In the genomic region with DNA sequence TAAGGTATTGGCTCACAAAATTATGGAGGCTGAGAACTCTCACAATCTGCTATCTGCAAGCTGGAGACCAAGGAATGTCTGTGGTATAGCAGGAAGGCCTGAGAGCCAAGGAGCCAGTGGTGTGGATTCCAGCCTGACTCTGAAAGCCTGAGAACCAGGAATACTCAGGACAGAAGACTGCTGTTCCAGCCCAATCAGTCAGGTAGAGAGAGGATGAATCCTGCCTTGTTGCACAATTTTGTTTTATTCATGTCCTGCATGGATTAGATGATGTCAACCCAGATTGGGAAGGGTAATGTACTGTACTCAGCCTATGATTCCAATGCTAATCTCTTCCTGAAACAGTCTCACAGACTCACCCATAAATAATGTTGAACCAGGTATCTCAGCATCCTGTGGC, we compare ENCODE assay signal across 22 cellular contexts.
DNase-seq lines count a peak whose midpoint lies in the region; ATAC-seq, FAIRE-seq and TF ChIP-seq lines count a peak whose summit lies in the region.
"Had no signal": no experiment of that assay in that cellular context is flagged by ENCODE, and none has a peak within 500 bp of the region (broad histone marks: within the 10 kb centered on the region; RNA-seq: fewer than 3 reads in every experiment).

No MANE protein-coding gene starts in this region.

- peaks cover 5% of the 10 kb centered on the region for H3K9me3 Mint-ChIP-seq in astrocyte (ENCODE audit: unreplicated experiment)

- H2BK15ac ChIP-seq in mesendoderm (replicated peaks; ENCODE audit: low read depth) = no peak overlapping the region

- no peaks in the 10 kb centered on the region for H3K9me3 ChIP-seq in astrocyte (ENCODE audit: insufficient read depth, low read depth, low read length)
- H3K9me3 ChIP-seq: A549 had no signal

- no peak overlapping the region for H3K27ac Mint-ChIP-seq in astrocyte (ENCODE audit: unreplicated experiment)
- H3K27ac Mint-ChIP-seq: CD4-positive, alpha-beta T cell; H9; IgD-negative memory B cell had no signal

- TF ChIP-seq CTCF in astrocyte (IDR thresholded peaks at IDR 0.05; ENCODE audit: insufficient read depth, low read depth, low read length) = no peak

- H2AK5ac ChIP-seq in mesendoderm (ENCODE audit: low read length) = no peak overlapping the region

- no peak overlapping the region for H4K8ac ChIP-seq in mesendoderm (ENCODE audit: low read depth, low read length)

- no peaks in the 10 kb centered on the region for H3K4me1 ChIP-seq in astrocyte (ENCODE audit: insufficient read depth, low read length)
- no peaks in the 10 kb centered on the region for H3K4me1 ChIP-seq in mesendoderm (ENCODE audit: control insufficient read depth, low read depth, low read length)
- H3K4me1 ChIP-seq: A549, BLaER1 had no signal

- H3K27me3 ChIP-seq in astrocyte (ENCODE audit: insufficient read depth, low read length) = no peaks in the 10 kb centered on the region
- no peaks in the 10 kb centered on the region for H3K27me3 ChIP-seq in mesendoderm (ENCODE audit: insufficient read depth, low read length, poor library complexity)
- H3K27me3 ChIP-seq: BLaER1 had no signal

- ATAC-seq in esophagus mucosa (peak; percentile 90), HG03460 (IDR thresholded peaks at IDR 0.05; ENCODE audit: unreplicated experiment) (no peak), HG02610 (IDR thresholded peaks at IDR 0.05; ENCODE audit: unreplicated experiment) (no peak)
- ATAC-seq: A549, Panc1 had no signal

- H3K79me1 ChIP-seq in mesendoderm (ENCODE audit: low read length) = no peaks in the 10 kb centered on the region

- no peak overlapping the region for H2BK5ac ChIP-seq in mesendoderm (ENCODE audit: low read length)

- H3K79me2 ChIP-seq in astrocyte (ENCODE audit: insufficient read depth, low read length) (no peaks in the 10 kb centered on the region), mesendoderm (ENCODE audit: control insufficient read depth, insufficient read depth, low read length) (no peaks in the 10 kb centered on the region)

- H3K27me3 Mint-ChIP-seq in astrocyte (ENCODE audit: low read depth, unreplicated experiment) = no peaks in the 10 kb centered on the region
- H3K27me3 Mint-ChIP-seq: CD4-positive, alpha-beta T cell had no signal

- H2AFZ ChIP-seq in astrocyte (ENCODE audit: low read depth, low read length) = no peak overlapping the region

- H3K4me2 ChIP-seq in astrocyte (ENCODE audit: low read length) (no peak overlapping the region), mesendoderm (ENCODE audit: low read length) (no peak overlapping the region)
- H3K4me2 ChIP-seq: A549, BLaER1 had no signal

- no peak overlapping the region for H3K18ac ChIP-seq in mesendoderm (ENCODE audit: low read length)

- DNase-seq in HTR-8/SVneo (ENCODE audit: insufficient read length, low spot score) (no peak), astrocyte (ENCODE audit: low read depth) (peak; percentile 73), mesendoderm (peak; percentile 21), NCI-H446 treated with DMSO at 0.1 percent for 48 hours (lab: John Stamatoyannopoulos, UW) (no peak), anterior cingulate cortex (lab: John Stamatoyannopoulos, UW) (no peak)
- DNase-seq: CD4-positive, alpha-beta T cell; COR-L47; DMS 273 treated with DMSO at 0.1 percent for 48 hours; DMS79 treated with DMSO at 0.1 percent for 48 hours; H9; NCI-H1105; NCI-H2029 treated with DMSO at 0.1 percent for 48 hours; NCI-H345; NCI-H524 treated with DMSO at 0.1 percent for 48 hours; NCI-H82 had no signal

- no peaks in the 10 kb centered on the region for H4K20me1 ChIP-seq in astrocyte (ENCODE audit: insufficient read depth, low read length)
- H4K20me1 ChIP-seq: BLaER1 had no signal

- H3K4me3 ChIP-seq in astrocyte (ENCODE audit: insufficient read depth, low read depth, low read length) = no peak overlapping the region
- no peak overlapping the region for H3K4me3 ChIP-seq in mesendoderm (ENCODE audit: low read length)
- H3K4me3 ChIP-seq: A549, BLaER1 had no signal

- no peak overlapping the region for H3K9ac ChIP-seq in astrocyte (ENCODE audit: low read length)
- H3K9ac ChIP-seq in mesendoderm (ENCODE audit: low read length) = no peak overlapping the region
- H3K9ac ChIP-seq: BLaER1 had no signal

- H3K36me3 ChIP-seq in astrocyte (ENCODE audit: insufficient read depth, low read length) = no peaks in the 10 kb centered on the region
- no peaks in the 10 kb centered on the region for H3K36me3 ChIP-seq in mesendoderm (ENCODE audit: control insufficient read depth, insufficient read depth, low read length)
- H3K36me3 ChIP-seq: BLaER1 had no signal

- FAIRE-seq in HTR-8/SVneo (lab: Jason Lieb, UNC) (peak; percentile 38), astrocyte (lab: Jason Lieb, UNC) (no peak)
- FAIRE-seq: A549 had no signal

- no peak overlapping the region for H3K4me3 Mint-ChIP-seq in astrocyte (ENCODE audit: unreplicated experiment)
- H3K4me3 Mint-ChIP-seq: CD4-positive, alpha-beta T cell; H9; IgD-negative memory B cell had no signal

- no peak overlapping the region for H3K56ac ChIP-seq in mesendoderm (ENCODE audit: low read length)

- H3K4me1 Mint-ChIP-seq in astrocyte (ENCODE audit: low read depth, unreplicated experiment) = no peaks in the 10 kb centered on the region

- no peak overlapping the region for H2BK120ac ChIP-seq in mesendoderm (ENCODE audit: low read depth, low read length)

- no peak overlapping the region for H4K5ac ChIP-seq in mesendoderm (ENCODE audit: low read length)

- peaks cover 2% of the 10 kb centered on the region for H3K36me3 Mint-ChIP-seq in astrocyte (ENCODE audit: low read depth, unreplicated experiment)
- H3K36me3 Mint-ChIP-seq: IgD-negative memory B cell had no signal

- no peak overlapping the region for H3K27ac ChIP-seq in astrocyte (ENCODE audit: low read depth, low read length)
- H3K27ac ChIP-seq in mesendoderm (ENCODE audit: low read depth, low read length) = no peak overlapping the region
- H3K27ac ChIP-seq: A549, BLaER1 had no signal

- H3K4ac ChIP-seq in mesendoderm (ENCODE audit: low read depth, low read length) = no peak overlapping the region

- no peak overlapping the region for H3K23ac ChIP-seq in mesendoderm (ENCODE audit: low read length)

Comparison
In these comparisons a context has a peak if more than half of its experiments do, and no peak if none do; other contexts are left out.
1. DNase-seq: peak in astrocyte (single experiment) and mesendoderm (single experiment); none in HTR-8/SVneo (single experiment), NCI-H446 treated with DMSO at 0.1 percent for 48 hours (single experiment) and anterior cingulate cortex (0 of 58).